8 cellular contexts compared by ENCODE assay signal in genomic region chr15:88476635-88477038, GRCh38. TPM values are rescaled to one million over a fixed set of nuclear protein-coding genes. Genes with fewer than 3 reads are reported as not detected.
DNase-seq lines count a peak whose midpoint lies in the region; ATAC-seq, FAIRE-seq and TF ChIP-seq lines count a peak whose summit lies in the region.

No MANE protein-coding gene starts in this region.

- H3K27ac ChIP-seq in C4-2B (no peak overlapping the region), left ventricle myocardium inferior (replicated peaks) (peak overlapping the region; percentile 62), small intestine (ENCODE audit: low read depth in 1 of 2, low read length in 1 of 2) (no peak overlapping the region)

- no peak overlapping the region for H3K4me3 ChIP-seq in left ventricle myocardium inferior
- no peak overlapping the region for H3K4me3 ChIP-seq in small intestine (ENCODE audit: low read depth in 1 of 2, low read length in 2 of 2)

- FAIRE-seq in small intestine (lab: Jason Lieb, UNC), result no peak

- WGBS in small intestine, 3 donors, result 54 to 62% (median 59%) methylated on average over 7 of the region's 7 CpGs

- peak; percentile 16 for DNase-seq in NCI-H2107 (lab: John Stamatoyannopoulos, UW)
- no peak for DNase-seq in left ventricle myocardium inferior
- DNase-seq in small intestine, result peak; percentile 21
- no peak for DNase-seq in NK-92 (lab: John Stamatoyannopoulos, UW; ENCODE audit: unreplicated experiment)
- no peak for DNase-seq in activated effector memory CD4-positive, alpha-beta T cell treated with Interleukin-2 at 50 U/mL for 16 hours

- peaks cover 70% of the 10 kb centered on the region for H3K36me3 Mint-ChIP-seq in activated T-helper 17 cell treated with anti-CD3 and anti-CD28 coated beads, Interleukin-2, amount 50 U/mL, for 72 hours (ENCODE audit: low read depth)

- H3K27me3 ChIP-seq in left ventricle myocardium inferior (ENCODE audit: low read depth), result no peaks in the 10 kb centered on the region
- no peaks in the 10 kb centered on the region for H3K27me3 ChIP-seq in small intestine (ENCODE audit: control insufficient read depth in 2 of 2, insufficient read depth in 2 of 2, low read length in 2 of 2)

- intact Hi-C loops in left ventricle myocardium inferior (cut with micrococcal nuclease), result loop anchor here (5.0 kb wide), 1 partner anchor 136 kb away; no protein-coding TSS in a partner anchor

- H3K4me3 Mint-ChIP-seq in activated T-helper 17 cell treated with anti-CD3 and anti-CD28 coated beads, Interleukin-2, amount 50 U/mL, for 72 hours, result no peak overlapping the region

- H3K9me3 ChIP-seq in left ventricle myocardium inferior (replicated peaks) (no peaks in the 10 kb centered on the region), small intestine (ENCODE audit: control insufficient read depth, low read depth) (no peaks in the 10 kb centered on the region)

- peaks cover 60% of the 10 kb centered on the region for H3K36me3 ChIP-seq in left ventricle myocardium inferior
- H3K36me3 ChIP-seq in small intestine (ENCODE audit: control insufficient read depth in 2 of 2, insufficient read depth in 2 of 2, low read length in 2 of 2), result peaks cover 3 to 10% of the 10 kb centered on the region in 2 donors

- H3K27me3 Mint-ChIP-seq in activated T-helper 17 cell treated with anti-CD3 and anti-CD28 coated beads, Interleukin-2, amount 50 U/mL, for 72 hours, result no peaks in the 10 kb centered on the region

- peak; percentile 83 for TF ChIP-seq CTCF in C4-2B (conservative IDR thresholded peaks at IDR 0.05)
- TF ChIP-seq CTCF in left ventricle myocardium inferior (IDR thresholded peaks at IDR 0.05; ENCODE audit: borderline replicate concordance), result peak; percentile 65

- H3K27ac Mint-ChIP-seq in activated T-helper 17 cell treated with anti-CD3 and anti-CD28 coated beads, Interleukin-2, amount 50 U/mL, for 72 hours, result no peak overlapping the region

- ATAC-seq in GM18519 (IDR thresholded peaks at IDR 0.05; ENCODE audit: low FRiP score, unreplicated experiment), result peak; percentile 50
- ATAC-seq in activated T-helper 17 cell treated with anti-CD3 and anti-CD28 coated beads, Interleukin-2, amount 50 U/mL, for 72 hours (replicated peaks), result peak; percentile 18

- H3K4me1 ChIP-seq in left ventricle myocardium inferior, result peaks cover 31% of the 10 kb centered on the region
- peaks cover 0 to 2% of the 10 kb centered on the region in 2 donors for H3K4me1 ChIP-seq in small intestine (ENCODE audit: control insufficient read depth in 2 of 2, insufficient read depth in 1 of 2, low read depth in 1 of 2, low read length in 1 of 2)

- peaks cover 7% of the 10 kb centered on the region for H3K4me1 Mint-ChIP-seq in activated T-helper 17 cell treated with anti-CD3 and anti-CD28 coated beads, Interleukin-2, amount 50 U/mL, for 72 hours

- no peaks in the 10 kb centered on the region for H3K9me3 Mint-ChIP-seq in activated T-helper 17 cell treated with anti-CD3 and anti-CD28 coated beads, Interleukin-2, amount 50 U/mL, for 72 hours

RNA-seq across cellular contexts. Expression of gene MRPS11, which starts 9.1 kb away (rescaled TPM):
- 10 to 100 TPM; 44.4 to 75.0 TPM for total RNA-seq in activated T-helper 17 cell treated with anti-CD3 and anti-CD28 coated beads, Interleukin-2, amount 50 U/mL, for 72 hours
- total RNA-seq in left ventricle myocardium inferior, result 75.6 TPM
- 10 to 100 TPM; 57.0 to 79.8 (median 70.8) TPM for polyA plus RNA-seq in small intestine

RNA-seq across cellular contexts. Expression of gene MRPL46, which starts 9.4 kb away (rescaled TPM):
- 10 to 100 TPM; 26.4 to 34.3 TPM for total RNA-seq in activated T-helper 17 cell treated with anti-CD3 and anti-CD28 coated beads, Interleukin-2, amount 50 U/mL, for 72 hours
- total RNA-seq in left ventricle myocardium inferior, result 80.8 TPM
- polyA plus RNA-seq in small intestine, result 10 to 100 TPM; 40.3 to 61.7 (median 49.6) TPM

Comparison
In these comparisons a context has a peak if more than half of its experiments do, and no peak if none do; other contexts are left out.
1. DNase-seq: peak in NCI-H2107 (single experiment) and small intestine (single experiment); none in left ventricle myocardium inferior (single experiment), NK-92 (single experiment) and activated effector memory CD4-positive, alpha-beta T cell treated with Interleukin-2 at 50 U/mL for 16 hours (single experiment).